ENCODE assay signal across 28 cellular contexts in the genomic region with DNA sequence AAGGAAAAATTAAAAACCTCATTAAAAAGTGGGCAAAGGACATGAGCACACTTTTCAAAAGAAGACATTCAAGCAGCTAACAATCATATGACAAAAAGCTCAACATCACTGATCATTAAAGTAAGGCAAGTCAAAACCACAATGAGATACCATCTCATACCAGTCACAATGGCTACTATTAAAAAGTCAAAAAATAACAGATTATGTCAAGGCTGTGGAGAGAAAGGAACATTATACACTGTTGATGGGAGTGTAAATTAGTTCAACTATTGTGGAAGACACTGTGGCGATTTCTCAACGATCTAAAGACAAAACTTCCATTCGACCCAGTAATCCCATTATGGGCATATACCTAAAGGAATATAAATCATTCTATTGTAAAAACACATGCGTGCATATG.
"Had no signal": no experiment of that assay in that cellular context is flagged by ENCODE, and none has a peak within 500 bp of the region (broad histone marks: within the 10 kb centered on the region; RNA-seq: fewer than 3 reads in every experiment).

No MANE protein-coding gene starts in this region.

- H3K27me3 ChIP-seq: colonic mucosa, dorsolateral prefrontal cortex, esophagus muscularis mucosa, esophagus squamous epithelium, foreskin keratinocyte, gastrocnemius medialis, gastroesophageal sphincter, heart left ventricle, heart right ventricle had no signal

- H3K27ac Mint-ChIP-seq: dendritic cell treated with granulocyte-macrophage colony-stimulating factor and Interleukin-4, amounts not matched to agents 40 ng/mL and 50 ng/mL, for 4 days; effector memory CD8-positive, alpha-beta T cell; endodermal cell had no signal

- FAIRE-seq: colon, endometrium, endothelial cell of umbilical vein, frontal cortex had no signal

- H3K27ac ChIP-seq: colonic mucosa, coronary artery, dorsolateral prefrontal cortex, epithelial cell of prostate, esophagus muscularis mucosa, esophagus squamous epithelium, foreskin keratinocyte, gastrocnemius medialis, gastroesophageal sphincter, heart left ventricle, heart right ventricle had no signal

- DNase-seq: colonic mucosa; cortex of kidney; dermis blood vessel endothelial cell; dorsolateral prefrontal cortex; effector CD4-positive, alpha-beta T cell; effector CD8-positive, alpha-beta T cell; effector memory CD4-positive, alpha-beta T cell; effector memory CD8-positive, alpha-beta T cell; endodermal cell; erythroblast; esophagus squamous epithelium; foreskin fibroblast; foreskin keratinocyte; gastrocnemius medialis; glutamatergic neuron; head of caudate nucleus; heart left ventricle; heart right ventricle had no signal

- H3K9me3 ChIP-seq: colonic mucosa, gastrocnemius medialis had no signal

- H3K4me1 ChIP-seq: colonic mucosa, esophagus muscularis mucosa, esophagus squamous epithelium, foreskin keratinocyte, gastrocnemius medialis, gastroesophageal sphincter, heart left ventricle, heart right ventricle had no signal

- ATAC-seq: effector memory CD8-positive, alpha-beta T cell; esophagus mucosa; foreskin keratinocyte; gastrocnemius medialis; gastroesophageal sphincter; heart left ventricle; heart right ventricle had no signal

- H3K4me3 Mint-ChIP-seq: dendritic cell treated with granulocyte-macrophage colony-stimulating factor and Interleukin-4, amounts not matched to agents 40 ng/mL and 50 ng/mL, for 4 days; effector memory CD8-positive, alpha-beta T cell; endodermal cell had no signal

- H3K36me3 ChIP-seq: colonic mucosa, esophagus muscularis mucosa, esophagus squamous epithelium, gastrocnemius medialis, gastroesophageal sphincter, heart left ventricle, heart right ventricle had no signal

- H3K27me3 Mint-ChIP-seq: dendritic cell treated with granulocyte-macrophage colony-stimulating factor and Interleukin-4, amounts not matched to agents 40 ng/mL and 50 ng/mL, for 4 days had no signal

- H3K4me3 ChIP-seq: colonic mucosa, coronary artery, dorsolateral prefrontal cortex, esophagus muscularis mucosa, esophagus squamous epithelium, gastrocnemius medialis, gastroesophageal sphincter, heart left ventricle, heart right ventricle had no signal
